In the genomic region with DNA sequence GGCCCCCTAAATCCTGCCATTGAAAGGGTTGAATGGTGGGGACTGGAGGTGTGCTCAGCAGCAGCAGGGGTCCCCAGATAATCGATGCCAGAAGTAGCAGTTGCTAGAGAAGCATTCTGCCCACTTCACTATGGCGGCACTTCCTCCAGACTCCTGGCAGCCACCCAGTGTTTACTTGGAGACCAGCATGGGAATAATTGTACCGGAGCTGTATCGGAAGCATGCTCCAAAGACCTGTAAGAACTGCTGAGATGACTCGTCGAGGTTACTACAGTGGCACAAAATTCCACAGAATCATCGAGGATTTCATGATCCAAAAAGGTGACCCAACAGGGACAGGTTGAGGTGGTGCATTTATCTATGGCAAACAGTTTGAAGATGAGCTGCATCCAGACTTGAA, we compare ENCODE assay signal across 19 cellular contexts.
"Had no signal": no experiment of that assay in that cellular context is flagged by ENCODE, and none has a peak within 500 bp of the region (broad histone marks: within the 10 kb centered on the region; RNA-seq: fewer than 3 reads in every experiment).

No MANE protein-coding gene starts in this region.

- DNase-seq: effector memory CD8-positive, alpha-beta T cell; esophagus squamous epithelium; foreskin fibroblast; immature natural killer cell; kidney; left cardiac atrium; left ventricle myocardium inferior; mesenchymal stem cell; naive B cell; small intestine; stimulated activated CD4-positive, alpha-beta T cell treated with anti-CD3 and anti-CD28 coated beads, Interleukin-12 subunit alpha, Interleukin-12 subunit beta, amount 100 ng/mL, for 4 hours; stimulated activated naive CD4-positive, alpha-beta T cell; stomach; substantia nigra; transverse colon had no signal

- H3K27me3 ChIP-seq: esophagus squamous epithelium, gastroesophageal sphincter, stomach, transverse colon had no signal

- ATAC-seq: effector memory CD8-positive, alpha-beta T cell; gastroesophageal sphincter; left cardiac atrium had no signal

- H3K36me3 ChIP-seq: esophagus squamous epithelium, gastroesophageal sphincter, left ventricle myocardium inferior, stomach, thoracic aorta, transverse colon had no signal

- H3K9me3 ChIP-seq: esophagus squamous epithelium, gastroesophageal sphincter, left ventricle myocardium inferior, stomach, thoracic aorta, transverse colon had no signal

- H3K4me3 ChIP-seq: esophagus squamous epithelium, gastroesophageal sphincter, left ventricle myocardium inferior, lung, stomach, thoracic aorta, transverse colon had no signal

- H3K4me1 ChIP-seq: esophagus squamous epithelium, gastroesophageal sphincter, stomach, transverse colon had no signal

- H3K27ac ChIP-seq: epithelial cell of prostate, esophagus squamous epithelium, gastroesophageal sphincter, left ventricle myocardium inferior, stomach, thoracic aorta, transverse colon had no signal
